ENCODE assay signal across 1 cellular context in genomic region chr11:75013051-75013450, GRCh38.
A peak's percentile ranks its signal among the peaks of the same experiment; 100 is the strongest.
TF ChIP-seq lines count a peak whose summit lies in the region.

No MANE protein-coding gene starts in this region.

TF ChIP-seq in K562, 482 proteins besides CTCF, POLR2A, EP300 and RAD21 (continued from another document and continues in another):
- TF ChIP-seq ZNF318 (IDR thresholded peaks at IDR 0.05; ENCODE audit: borderline replicate concordance in 1 of 2, low read depth in 1 of 2) (no peak), THAP12 (CRISPR knock-in tag; IDR thresholded peaks at IDR 0.05) (no peak), BACH1 (tag; IDR thresholded peaks at IDR 0.05) (peak; percentile 71), TRIM24 (IDR thresholded peaks at IDR 0.05) (peak in 1 of 2 experiments; percentile 46; a peak in 2 of 4 replicates), HDAC1 (IDR thresholded peaks at IDR 0.05) (peak in 1 of 2 experiments; percentile 48; a peak in 1 of 4 replicates), ZZZ3 (IDR thresholded peaks at IDR 0.05) (no peak), GATA2 (CRISPR knock-in tag; IDR thresholded peaks at IDR 0.05) (no peak), ID3 (CRISPR knock-in tag; IDR thresholded peaks at IDR 0.05) (no peak), ID3 (tag; IDR thresholded peaks at IDR 0.05) (no peak), JUND (IDR thresholded peaks at IDR 0.05; ENCODE audit: borderline replicate concordance, low read depth, low read length) (peak; percentile 73), JUND (tag; IDR thresholded peaks at IDR 0.05; ENCODE audit: borderline replicate concordance, low read depth, low read length) (peak; percentile 71; the same call in 2 of the 3 replicates), ZNF347 (CRISPR knock-in tag; IDR thresholded peaks at IDR 0.05; ENCODE audit: low read depth) (no peak), FUS (optimal IDR thresholded peaks at IDR 0.05; ENCODE audit: low read depth, low read length) (no peak), ZBED1 (IDR thresholded peaks at IDR 0.05) (no peak), RUNX1 (IDR thresholded peaks at IDR 0.05; ENCODE audit: low read depth) (no peak), CREM (IDR thresholded peaks at IDR 0.05; ENCODE audit: low read depth) (0 out of 2 replicates have a peak, but pooled peaks have one; percentile 17), ZNF24 (IDR thresholded peaks at IDR 0.05) (no peak), HDAC6 (IDR thresholded peaks at IDR 0.05; ENCODE audit: low read depth, low read length) (no peak), ESRRB (CRISPR knock-in tag; IDR thresholded peaks at IDR 0.05; ENCODE audit: borderline replicate concordance) (no peak), SIX5 (IDR thresholded peaks at IDR 0.05; ENCODE audit: borderline replicate concordance in 1 of 2, insufficient read depth in 1 of 2, low read depth in 1 of 2, low read length in 2 of 2) (no peak), MITF (IDR thresholded peaks at IDR 0.05) (no peak), ZNF695 (CRISPR knock-in tag; IDR thresholded peaks at IDR 0.05) (no peak), PKNOX1 (IDR thresholded peaks at IDR 0.05) (peak; percentile 91), CHD4 (IDR thresholded peaks at IDR 0.05; ENCODE audit: insufficient read depth, insufficient replicate concordance, low read depth, low read length, poor library complexity, severe bottlenecking) (no peak), ZNF76 (CRISPR knock-in tag; IDR thresholded peaks at IDR 0.05; ENCODE audit: borderline replicate concordance) (no peak), NCOA6 (IDR thresholded peaks at IDR 0.05) (no peak), KDM4B (IDR thresholded peaks at IDR 0.05; ENCODE audit: borderline replicate concordance in 2 of 2, low read depth in 1 of 2) (no peak), XRCC3 (IDR thresholded peaks at IDR 0.05) (no peak), KLF13 (tag; IDR thresholded peaks at IDR 0.05; ENCODE audit: borderline replicate concordance, low read depth) (no peak), ARNT (IDR thresholded peaks at IDR 0.05) (0 out of 4 replicates have a peak, but pooled peaks of 1 of the 2 experiments have one; percentile 25), C11orf30 (IDR thresholded peaks at IDR 0.05; ENCODE audit: low read depth) (peak; percentile 98), SIN3A (IDR thresholded peaks at IDR 0.05; ENCODE audit: borderline replicate concordance in 2 of 2, control insufficient read depth in 1 of 2, low read depth in 2 of 2, low read length in 2 of 2) (no peak), ZBTB34 (CRISPR knock-in tag; IDR thresholded peaks at IDR 0.05) (no peak), POU5F1 (IDR thresholded peaks at IDR 0.05; ENCODE audit: borderline replicate concordance, low read depth, low read length, partially characterized antibody) (no peak), NR3C1 (CRISPR knock-in tag; IDR thresholded peaks at IDR 0.05) (no peak), CBX2 (IDR thresholded peaks at IDR 0.05; ENCODE audit: insufficient read depth, low read length, poor library complexity, severe bottlenecking) (no peak), ESRRA (IDR thresholded peaks at IDR 0.05; ENCODE audit: borderline replicate concordance, low read depth) (0 out of 2 replicates have a peak, but pooled peaks have one; percentile 22), GTF2E2 (tag; IDR thresholded peaks at IDR 0.05) (no peak), ATF1 (CRISPR knock-in tag; IDR thresholded peaks at IDR 0.05) (no peak), ATF1 (tag; IDR thresholded peaks at IDR 0.05) (0 out of 2 replicates have a peak, but pooled peaks have one; percentile 22), CHD2 (IDR thresholded peaks at IDR 0.05; ENCODE audit: low read depth, low read length) (no peak), FOXA3 (CRISPR knock-in tag; conservative IDR thresholded peaks at IDR 0.05 in 1 of 2, IDR thresholded peaks at IDR 0.05 in 1 of 2) (peak in 1 of 2 experiments; percentile 53; a peak in 2 of 4 replicates), PHF20 (IDR thresholded peaks at IDR 0.05; ENCODE audit: partially characterized antibody) (no peak), MLLT1 (IDR thresholded peaks at IDR 0.05) (no peak), ZNF143 (CRISPR knock-in tag; IDR thresholded peaks at IDR 0.05) (no peak), GMEB1 (CRISPR knock-in tag; IDR thresholded peaks at IDR 0.05) (no peak), ZNF41 (CRISPR knock-in tag; conservative IDR thresholded peaks at IDR 0.05) (no peak), E2F1 (CRISPR knock-in tag; IDR thresholded peaks at IDR 0.05) (no peak)
